Comparison of ENCODE assay signal across 13 cellular contexts in genomic region chr3:149384911-149385321, GRCh38. TPM values are rescaled to one million over a fixed set of nuclear protein-coding genes. Genes with fewer than 3 reads are reported as not detected.
DNase-seq lines count a peak whose midpoint lies in the region; ATAC-seq and TF ChIP-seq lines count a peak whose summit lies in the region.
"Had no signal": no experiment of that assay in that cellular context is flagged by ENCODE, and none has a peak within 500 bp of the region (broad histone marks: within the 10 kb centered on the region; RNA-seq: fewer than 3 reads in every experiment).

No MANE protein-coding gene starts in this region.

- peak overlapping the region; percentile 72 for H3K27ac Mint-ChIP-seq in type B pancreatic cell
- H3K27ac Mint-ChIP-seq: activated naive CD4-positive, alpha-beta T cell treated with anti-CD3 and anti-CD28 coated beads, Interleukin-2, amount 50 U/mL, for 24 hours had no signal

- peaks cover 0 to 8% (median 0%) of the 10 kb centered on the region in 12 donors for H3K9me3 ChIP-seq in heart left ventricle

- H3K36me3 ChIP-seq in heart left ventricle, result no peaks in the 10 kb centered on the region
- no peaks in the 10 kb centered on the region for H3K36me3 ChIP-seq in brain microvascular endothelial cell (replicated peaks)

- DNase-seq in heart left ventricle, result no peak
- DNase-seq in Right ventricle myocardium inferior (ENCODE audit: missing footprints), result no peak
- DNase-seq in brain microvascular endothelial cell, result peak; percentile 75
- DNase-seq in iris pigment epithelial cell (ENCODE audit: low read depth), result peak; percentile 98
- no peak for DNase-seq in type B pancreatic cell (ENCODE audit: extremely low spot score, unreplicated experiment)
- no peak for DNase-seq in activated CD4-positive, CD25-positive, alpha-beta regulatory T cell (lab: John Stamatoyannopoulos, UW)
- DNase-seq in activated T-cell treated with anti-CD3 and anti-CD28 coated beads, Interleukin-2, amount 50 U/mL, for 1 hour, result no peak
- DNase-seq in NCI-H2227 treated with DMSO at 0.1 percent for 48 hours (lab: John Stamatoyannopoulos, UW), result no peak
- DNase-seq: activated CD4-positive, alpha-beta T cell treated with anti-CD3 and anti-CD28 coated beads for 1 hour; left cardiac atrium; NCI-H187 had no signal

- TF ChIP-seq CTCF in heart left ventricle (IDR thresholded peaks at IDR 0.05) (no peak), brain microvascular endothelial cell (IDR thresholded peaks at IDR 0.05; ENCODE audit: low read depth, low read length, missing control alignments) (no peak), type B pancreatic cell (conservative IDR thresholded peaks at IDR 0.05) (no peak)

- no peak overlapping the region for H3K4me3 ChIP-seq in heart left ventricle
- no peak overlapping the region for H3K4me3 ChIP-seq in brain microvascular endothelial cell (ENCODE audit: low read depth, low read length)

- H3K4me3 Mint-ChIP-seq in type B pancreatic cell, result no peak overlapping the region
- H3K4me3 Mint-ChIP-seq: activated naive CD4-positive, alpha-beta T cell treated with anti-CD3 and anti-CD28 coated beads, Interleukin-2, amount 50 U/mL, for 24 hours had no signal

- no peak for TF ChIP-seq POLR2A in heart left ventricle (IDR thresholded peaks at IDR 0.05)

- H3K36me3 Mint-ChIP-seq in type B pancreatic cell, result peaks cover 14% of the 10 kb centered on the region

- intact Hi-C loops in heart left ventricle (cut with DNase I), result no loop called here
- intact Hi-C loops in Right ventricle myocardium inferior (cut with DNase I), result no loop called here

- H3K27ac ChIP-seq in heart left ventricle, result peak overlapping the region in 7 of 12 donors; percentile 20 to 85 (median 75)
- H3K27ac ChIP-seq in brain microvascular endothelial cell, result peak overlapping the region; percentile 99

- 69 to 86% (median 84%) methylated on average over 6 of the region's 6 CpGs for WGBS in heart left ventricle, 4 donors

- in situ Hi-C loops in brain microvascular endothelial cell (cut with HindIII; ENCODE audit: low pct_ligation_motif_present, low sequenced_read_pairs), result no loop called here

- H3K27me3 ChIP-seq in heart left ventricle (no peaks in the 10 kb centered on the region), brain microvascular endothelial cell (replicated peaks) (no peaks in the 10 kb centered on the region)

- peaks cover 4% of the 10 kb centered on the region for H3K27me3 Mint-ChIP-seq in type B pancreatic cell
- H3K27me3 Mint-ChIP-seq: progenitor cell of endocrine pancreas had no signal

- ATAC-seq in heart left ventricle (peak in 2 of 4 donors; percentile 37 to 64), Right ventricle myocardium inferior (no peak)

- peaks cover 18% of the 10 kb centered on the region for H3K4me1 Mint-ChIP-seq in type B pancreatic cell (ENCODE audit: unreplicated experiment)
- H3K4me1 Mint-ChIP-seq: activated naive CD4-positive, alpha-beta T cell treated with anti-CD3 and anti-CD28 coated beads, Interleukin-2, amount 50 U/mL, for 24 hours had no signal

- peaks cover 6% of the 10 kb centered on the region for H3K9me3 Mint-ChIP-seq in type B pancreatic cell
- H3K9me3 Mint-ChIP-seq: activated naive CD4-positive, alpha-beta T cell treated with anti-CD3 and anti-CD28 coated beads, Interleukin-2, amount 50 U/mL, for 24 hours had no signal

- peaks cover 0 to 45% (median 24%) of the 10 kb centered on the region in 12 donors for H3K4me1 ChIP-seq in heart left ventricle

RNA-seq across cellular contexts. Expression of gene TM4SF1, which starts 7.5 kb away (rescaled TPM):
- total RNA-seq in heart left ventricle, result 100 to 1,000 TPM in 5 of 9 donors, 10 to 100 TPM in 4; 61.6 to 224 (median 111) TPM
- polyA plus RNA-seq in heart left ventricle, result 100 to 1,000 TPM in 1 of 2 donors, 10 to 100 TPM in 1; 99.4 to 117 TPM
- 124 TPM for total RNA-seq in Right ventricle myocardium inferior
- total RNA-seq in type B pancreatic cell (ENCODE audit: low replicate concordance), result 39.4 and 82.3 TPM in 2 replicates

RNA-seq across cellular contexts. Expression of gene TM4SF18, which starts 51.5 kb away (rescaled TPM):
- 10 to 100 TPM in 4 of 9 donors, 1 to 10 TPM in 5; 6.0 to 19.9 (median 9.1) TPM for total RNA-seq in heart left ventricle
- 1 to 10 TPM; 4.5 to 7.0 TPM for polyA plus RNA-seq in heart left ventricle
- total RNA-seq in Right ventricle myocardium inferior, result 15.8 TPM
- 0.33 TPM in 1 of 2 replicates, not detected in the other for total RNA-seq in type B pancreatic cell (ENCODE audit: low replicate concordance)
- total RNA-seq: progenitor cell of endocrine pancreas had no signal

Comparison
In these comparisons a context has a peak if more than half of its experiments do, and no peak if none do; other contexts are left out.
1. DNase-seq: peak in brain microvascular endothelial cell (single experiment) and iris pigment epithelial cell (single experiment); none in heart left ventricle (0 of 5), Right ventricle myocardium inferior (single experiment), type B pancreatic cell (single experiment), activated CD4-positive, CD25-positive, alpha-beta regulatory T cell (0 of 4), activated T-cell treated with anti-CD3 and anti-CD28 coated beads, Interleukin-2, amount 50 U/mL, for 1 hour (single experiment) and NCI-H2227 treated with DMSO at 0.1 percent for 48 hours (single experiment).